ENCODE assay signal across 18 cellular contexts in the genomic region with DNA sequence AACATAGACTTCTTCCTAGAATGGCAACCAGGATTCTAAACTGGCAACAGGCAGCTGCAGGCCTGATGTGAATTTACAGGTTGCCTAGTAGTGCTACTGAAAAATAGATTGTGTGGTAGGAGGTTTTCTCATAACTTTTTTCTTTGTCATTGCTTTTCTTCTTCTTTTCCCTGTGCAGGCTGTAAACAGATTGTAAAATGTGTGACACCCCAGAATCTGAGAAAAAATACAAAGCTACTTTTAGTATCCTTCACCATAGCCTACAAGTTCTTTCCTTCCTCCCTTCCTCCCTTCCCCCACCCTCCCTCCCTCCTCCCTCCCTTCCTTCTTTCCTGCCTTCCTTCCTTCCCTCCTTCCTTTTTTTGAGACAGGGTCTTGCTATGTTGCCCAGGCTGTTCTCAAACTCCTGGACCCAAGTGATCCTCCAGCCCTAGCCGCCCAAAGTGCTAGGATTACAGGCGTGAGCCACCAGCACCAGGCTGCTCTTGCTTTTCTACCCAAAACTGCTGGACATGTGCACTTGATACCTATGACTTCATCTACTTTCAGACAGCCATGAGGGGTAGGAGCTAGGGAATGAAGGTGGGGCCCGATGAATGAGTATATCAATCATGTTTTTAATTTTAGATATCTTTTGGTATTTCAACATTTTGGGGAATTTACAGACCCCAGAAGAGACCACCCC.
DNase-seq lines count a peak whose midpoint lies in the region; ATAC-seq, FAIRE-seq and TF ChIP-seq lines count a peak whose summit lies in the region.
"Had no signal": no experiment of that assay in that cellular context is flagged by ENCODE, and none has a peak within 500 bp of the region (broad histone marks: within the 10 kb centered on the region; RNA-seq: fewer than 3 reads in every experiment).

No MANE protein-coding gene starts in this region.

- H3K27ac ChIP-seq in HepG2 (ENCODE audit: extremely low read length, insufficient read depth, low read length) (no peak overlapping the region), right lobe of liver (no peak overlapping the region), K562 (ENCODE audit: extremely low read depth, low read depth, low read length) (peak overlapping the region; percentile 40; the same call in 1 of the 3 replicates), hepatocyte (peak overlapping the region; percentile 80), transverse colon (peak overlapping the region; percentile 68 to 76 (median 74))

- intact Hi-C loops in HepG2 (cut with micrococcal nuclease; ENCODE audit: unreplicated experiment) = no loop called here
- intact Hi-C loops in right lobe of liver (cut with DNase I) = no loop called here
- intact Hi-C loops in K562 (cut with micrococcal nuclease) = no loop called here
- intact Hi-C loops in transverse colon (cut with DNase I; ENCODE audit: low total_unique reads) = no loop called here

- H3K9me3 Mint-ChIP-seq in immature natural killer cell = no peaks in the 10 kb centered on the region
- H3K9me3 Mint-ChIP-seq: IgD-negative memory B cell had no signal

- H3K4me3 Mint-ChIP-seq in immature natural killer cell = no peak overlapping the region
- H3K4me3 Mint-ChIP-seq: B cell; CD4-positive, CD25-positive, alpha-beta regulatory T cell had no signal

- H3K9me2 ChIP-seq in hepatocyte (replicated peaks; ENCODE audit: insufficient read depth) = no peaks in the 10 kb centered on the region

- TF ChIP-seq CTCF in HepG2 (CRISPR knock-in tag; IDR thresholded peaks at IDR 0.05) = no peak
- TF ChIP-seq CTCF in right lobe of liver (IDR thresholded peaks at IDR 0.05) = no peak
- TF ChIP-seq CTCF in K562 (IDR thresholded peaks at IDR 0.05 in 2 of 3, conservative IDR thresholded peaks at IDR 0.05 in 1 of 3; ENCODE audit: insufficient read depth in 2 of 3, low read depth in 1 of 3, low read length in 3 of 3) = no peak
- no peak for TF ChIP-seq CTCF in hepatocyte (IDR thresholded peaks at IDR 0.05; ENCODE audit: poor library complexity)
- no peak for TF ChIP-seq CTCF in transverse colon (IDR thresholded peaks at IDR 0.05)

- H3K9ac ChIP-seq in HepG2 (ENCODE audit: insufficient read depth, low read depth, low read length) = no peak overlapping the region
- H3K9ac ChIP-seq in K562 (ENCODE audit: insufficient read depth in 1 of 2, low read depth in 2 of 2, low read length in 2 of 2) = peak overlapping the region in 1 of 2 experiments; percentile 10; a peak in 1 of 4 replicates

- H3K4me1 ChIP-seq in HepG2 (ENCODE audit: insufficient read depth, low read length) = peaks cover 28% of the 10 kb centered on the region
- H3K4me1 ChIP-seq in right lobe of liver = no peaks in the 10 kb centered on the region
- H3K4me1 ChIP-seq in K562 (replicated peaks in 1 of 2; ENCODE audit: control insufficient read depth in 2 of 2, insufficient read depth in 2 of 2, low read length in 2 of 2) = peaks cover 0 to 19% of the 10 kb centered on the region in 2 experiments; a peak in 4 of 5 replicates
- peaks cover 19% of the 10 kb centered on the region for H3K4me1 ChIP-seq in hepatocyte (ENCODE audit: insufficient read depth)
- peaks cover 6 to 19% (median 14%) of the 10 kb centered on the region in 4 donors for H3K4me1 ChIP-seq in transverse colon
- H3K4me1 ChIP-seq: HAP-1 had no signal

- H4K20me1 ChIP-seq in HepG2 (ENCODE audit: insufficient read depth, low read length) (no peaks in the 10 kb centered on the region), K562 (replicated peaks; ENCODE audit: control insufficient read depth, insufficient read depth, low read length) (no peaks in the 10 kb centered on the region), hepatocyte (ENCODE audit: insufficient read depth, poor library complexity, severe bottlenecking) (no peaks in the 10 kb centered on the region)

- FAIRE-seq in HepG2 (lab: Jason Lieb, UNC) (no peak), K562 (lab: Jason Lieb, UNC) (no peak)
- FAIRE-seq: G401.6, GM19239, HTR-8/SVneo had no signal

- CTCF ChIA-PET in HepG2 (lab: Yijun Ruan, JAX; ENCODE audit: low intra/inter-chr PET ratio, low total read pairs) (no interaction called here), K562 (lab: Yijun Ruan, JAX; ENCODE audit: low intra/inter-chr PET ratio) (no interaction called here)

- in situ Hi-C loops in HepG2 (cut with HindIII; ENCODE audit: extremely low pct_ligation_motif_present, low pct_unique_long_range_greater_than_20kb) = no loop called here
- in situ Hi-C loops in K562 (cut with MboI) = no loop called here
- in situ Hi-C loops in transverse colon (cut with MboI; ENCODE audit: low pct_ligation_motif_present in 1 of 4, low pct_unique_long_range_greater_than_20kb in 1 of 4, low sequenced_read_pairs in 3 of 4) = no loop called here

- POLR2A ChIA-PET in HepG2 (lab: Yijun Ruan, JAX) = no interaction called here
- POLR2A ChIA-PET in K562 (lab: Yijun Ruan, JAX) = interaction anchor here (0.6 to 2.3 kb wide), 4 partner anchors 9 to 465 kb away, joined by 3 to 6 read pairs (median 4); no protein-coding TSS in a partner anchor

- TF ChIP-seq POLR2A in HepG2 (IDR thresholded peaks at IDR 0.05; ENCODE audit: insufficient read depth in 1 of 2, low read depth in 2 of 2, low read length in 2 of 2) (no peak), right lobe of liver (IDR thresholded peaks at IDR 0.05) (no peak), K562 (conservative IDR thresholded peaks at IDR 0.05) (no peak), transverse colon (IDR thresholded peaks at IDR 0.05) (no peak)

- no peak for TF ChIP-seq RAD21 in HepG2 (CRISPR knock-in tag; IDR thresholded peaks at IDR 0.05)
- TF ChIP-seq RAD21 in K562 (CRISPR knock-in tag; conservative IDR thresholded peaks at IDR 0.05 in 1 of 2, IDR thresholded peaks at IDR 0.05 in 1 of 2) = no peak

- no peak for TF ChIP-seq EP300 in HepG2 (IDR thresholded peaks at IDR 0.05; ENCODE audit: low read depth in 2 of 2, low read length in 2 of 2)
- no peak for TF ChIP-seq EP300 in HepG2 (CRISPR knock-in tag; IDR thresholded peaks at IDR 0.05; ENCODE audit: borderline replicate concordance)
- no peak for TF ChIP-seq EP300 in K562 (IDR thresholded peaks at IDR 0.05; ENCODE audit: low read length)
- TF ChIP-seq EP300 in transverse colon (IDR thresholded peaks at IDR 0.05; ENCODE audit: low read depth) = no peak

- H3K79me2 ChIP-seq in HepG2 (ENCODE audit: insufficient read depth, low read length) = no peaks in the 10 kb centered on the region
- H3K79me2 ChIP-seq in K562 (ENCODE audit: control insufficient read depth, insufficient read depth, low read length) = no peaks in the 10 kb centered on the region
- H3K79me2 ChIP-seq in hepatocyte = no peaks in the 10 kb centered on the region

- H3K27me3 ChIP-seq in HepG2 (ENCODE audit: control insufficient read depth in 1 of 2, insufficient read depth in 2 of 2, low read length in 2 of 2) = no peaks in the 10 kb centered on the region
- no peaks in the 10 kb centered on the region for H3K27me3 ChIP-seq in right lobe of liver
- no peaks in the 10 kb centered on the region for H3K27me3 ChIP-seq in K562 (ENCODE audit: control insufficient read depth in 2 of 2, insufficient read depth in 2 of 2, low read length in 2 of 2)
- H3K27me3 ChIP-seq in hepatocyte = no peaks in the 10 kb centered on the region
- no peaks in the 10 kb centered on the region for H3K27me3 ChIP-seq in transverse colon

- no TSS peak for BruUV-seq in HepG2 (replicated peaks; lab: Mats Ljungman, UMichigan)
- no TSS peak for BruUV-seq in K562 (replicated peaks; lab: Mats Ljungman, UMichigan)

- no peaks in the 10 kb centered on the region for H3K9me1 ChIP-seq in K562 (ENCODE audit: control insufficient read depth, insufficient read depth, low read length)

- 88% methylated on average over 3 of the region's 3 CpGs for WGBS in HepG2 (ENCODE audit: low lambda C conversion rate)
- WGBS in right lobe of liver (ENCODE audit: insufficient coverage, low coverage, low lambda C conversion rate, missing lambda C conversion rate) = 86% methylated on average over 2 of the region's 3 CpGs
- WGBS in K562 (ENCODE audit: insufficient coverage, low coverage, missing lambda C conversion rate) = 10% methylated on average over 3 of the region's 3 CpGs
- WGBS in hepatocyte (ENCODE audit: low lambda C conversion rate, missing lambda C conversion rate) = 98% methylated on average over 3 of the region's 3 CpGs
- WGBS in transverse colon (ENCODE audit: low coverage in 1 of 2), 2 donors = 87 to 95% methylated on average over 3 of the region's 3 CpGs

- no peak overlapping the region for H3K27ac Mint-ChIP-seq in immature natural killer cell
- H3K27ac Mint-ChIP-seq: B cell; CD4-positive, CD25-positive, alpha-beta regulatory T cell; IgD-negative memory B cell had no signal

- no peak overlapping the region for H2AFZ ChIP-seq in HepG2 (ENCODE audit: low read length)
- peak overlapping the region; percentile 64 for H2AFZ ChIP-seq in K562 (ENCODE audit: low read depth, low read length)
- no peak overlapping the region for H2AFZ ChIP-seq in hepatocyte

- no peaks in the 10 kb centered on the region for H3K4me1 Mint-ChIP-seq in immature natural killer cell
- H3K4me1 Mint-ChIP-seq: B cell; CD4-positive, CD25-positive, alpha-beta regulatory T cell had no signal

- no peaks in the 10 kb centered on the region for H3K36me3 ChIP-seq in HepG2 (replicated peaks in 1 of 2; ENCODE audit: control insufficient read depth in 1 of 2, insufficient read depth in 2 of 2, low read length in 2 of 2)
- H3K36me3 ChIP-seq in right lobe of liver = no peaks in the 10 kb centered on the region
- H3K36me3 ChIP-seq in K562 (ENCODE audit: control insufficient read depth, insufficient read depth, low read length) = no peaks in the 10 kb centered on the region
- H3K36me3 ChIP-seq in hepatocyte (replicated peaks; ENCODE audit: insufficient read depth, low read depth) = no peaks in the 10 kb centered on the region
- no peaks in the 10 kb centered on the region for H3K36me3 ChIP-seq in transverse colon
- H3K36me3 ChIP-seq: HAP-1 had no signal

- H3K4me2 ChIP-seq in HepG2 (ENCODE audit: low read depth, low read length) = no peak overlapping the region
- peak overlapping the region; percentile 28; the same call in 1 of the 2 replicates for H3K4me2 ChIP-seq in K562 (ENCODE audit: insufficient read depth, low read length)
- H3K4me2 ChIP-seq in hepatocyte = no peak overlapping the region

- ATAC-seq in HepG2 = no peak
- ATAC-seq in right lobe of liver = no peak
- ATAC-seq in K562 = peak; percentile 80

- H3K4me3 ChIP-seq in HepG2 (replicated peaks in 1 of 3; ENCODE audit: insufficient read depth in 1 of 3, low read depth in 2 of 3, low read length in 3 of 3) (no peak overlapping the region), right lobe of liver (no peak overlapping the region), K562 (no peak overlapping the region), hepatocyte (no peak overlapping the region), transverse colon (no peak overlapping the region)
- H3K4me3 ChIP-seq: HAP-1 had no signal

- H3K27me3 Mint-ChIP-seq in immature natural killer cell (ENCODE audit: low read depth in 3 of 3) = peaks cover 0 to 9% (median 6%) of the 10 kb centered on the region in 3 donors
- H3K27me3 Mint-ChIP-seq: B cell, IgD-negative memory B cell had no signal

- H3K9me3 ChIP-seq in HepG2 (ENCODE audit: low read length) (no peaks in the 10 kb centered on the region), right lobe of liver (no peaks in the 10 kb centered on the region), K562 (replicated peaks; ENCODE audit: control insufficient read depth, insufficient read depth, low read depth, low read length) (no peaks in the 10 kb centered on the region), hepatocyte (ENCODE audit: low read depth) (no peaks in the 10 kb centered on the region), transverse colon (no peaks in the 10 kb centered on the region)
- H3K9me3 ChIP-seq: HAP-1 had no signal

- DNase-seq in HepG2 (ENCODE audit: low spot score) (no peak), right lobe of liver (no peak), K562 (ENCODE audit: extremely low read depth in 1 of 4, low spot score in 3 of 4) (peak in 2 of 4 experiments; percentile 35 to 40), hepatocyte (ENCODE audit: low spot score) (no peak), transverse colon (no peak), immature natural killer cell (no peak), inferior parietal cortex (ENCODE audit: extremely low spot score) (no peak), DMS153 (lab: John Stamatoyannopoulos, UW) (no peak)
- DNase-seq: 8988T; C1 segment of cervical spinal cord; CD4-positive, CD25-positive, alpha-beta regulatory T cell; KG1 had no signal

- peaks cover 0 to 3% (median 0%) of the 10 kb centered on the region in 3 donors for H3K36me3 Mint-ChIP-seq in immature natural killer cell
- H3K36me3 Mint-ChIP-seq: CD4-positive, CD25-positive, alpha-beta regulatory T cell had no signal

Comparison
In these comparisons a context has a peak if more than half of its experiments do, and no peak if none do; other contexts are left out.
1. H3K27ac ChIP-seq: peak in K562 (single experiment), hepatocyte (single experiment) and transverse colon (4 of 4); none in HepG2 (single experiment) and right lobe of liver (0 of 3).